In genomic region chr20:58906111-58906510, GRCh38 we compare ENCODE assay signal across 14 cellular contexts. TPM values are rescaled to one million over a fixed set of nuclear protein-coding genes. Genes with fewer than 3 reads are reported as not detected.
DNase-seq lines count a peak whose midpoint lies in the region; ATAC-seq and TF ChIP-seq lines count a peak whose summit lies in the region.
"Had no signal": no experiment of that assay in that cellular context is flagged by ENCODE, and none has a peak within 500 bp of the region (broad histone marks: within the 10 kb centered on the region; RNA-seq: fewer than 3 reads in every experiment).

No MANE protein-coding gene starts in this region.

- no peak overlapping the region for H3K4ac ChIP-seq in mesendoderm (ENCODE audit: low read depth, low read length)

- no peak overlapping the region for H2BK5ac ChIP-seq in mesendoderm (ENCODE audit: low read length)

- intact Hi-C loops in Calu3 (cut with micrococcal nuclease; ENCODE audit: unreplicated experiment) (loop anchor here (5.0 kb wide), 2 partner anchors 36 to 81 kb away; no protein-coding TSS in a partner anchor), gastrocnemius medialis (cut with DNase I; ENCODE audit: low total_unique reads) (loop anchor here (5.0 to 10.0 kb wide), 2 partner anchors 126 to 1551 kb away; partner anchors contain the start of genes ATP5F1E and RAE1)

- peaks cover 18% of the 10 kb centered on the region for H3K79me1 ChIP-seq in mesendoderm (ENCODE audit: low read length)

- no peak overlapping the region for H3K9ac ChIP-seq in mesendoderm (ENCODE audit: low read length)

- DNase-seq in Calu3 (no peak), gastrocnemius medialis (no peak), mesendoderm (no peak)
- no peak for DNase-seq in central memory CD8-positive, alpha-beta T cell (ENCODE audit: low spot score in 2 of 2)
- DNase-seq: CD8-positive, alpha-beta T cell; foreskin melanocyte; mucosa of descending colon; NCI-H2029 treated with DMSO at 0.1 percent for 48 hours; stimulated activated CD4-positive, alpha-beta T cell treated with anti-CD3 and anti-CD28 coated beads, Interleukin-4, amount 100 ng/mL, for 1 hour; WERI-Rb-1 had no signal

- peaks cover 0 to 64% of the 10 kb centered on the region in 2 donors for H3K36me3 ChIP-seq in gastrocnemius medialis
- peaks cover 38% of the 10 kb centered on the region for H3K36me3 ChIP-seq in mesendoderm (ENCODE audit: control insufficient read depth, insufficient read depth, low read length)

- no peak overlapping the region for H4K8ac ChIP-seq in mesendoderm (ENCODE audit: low read depth, low read length)

- no peak overlapping the region for H3K4me3 ChIP-seq in gastrocnemius medialis
- no peak overlapping the region for H3K4me3 ChIP-seq in mesendoderm (ENCODE audit: low read length)
- H3K4me3 ChIP-seq: mucosa of descending colon had no signal

- no peak overlapping the region for H3K23ac ChIP-seq in mesendoderm (ENCODE audit: low read length)

- no peak overlapping the region for H3K4me2 ChIP-seq in mesendoderm (ENCODE audit: low read length)

- no TSS peak for BruUV-seq in Calu3 (replicated peaks; lab: Mats Ljungman, UMichigan)

- no CpG with 5 or more reads among the region's 5 CpGs for WGBS in mesendoderm (ENCODE audit: extremely low coverage, insufficient coverage, low lambda C conversion rate)

- in situ Hi-C loops in gastrocnemius medialis (cut with MboI; ENCODE audit: low sequenced_read_pairs in 4 of 4), result no loop called here

- H3K27me3 ChIP-seq in gastrocnemius medialis (no peaks in the 10 kb centered on the region), mesendoderm (ENCODE audit: insufficient read depth, low read length, poor library complexity) (no peaks in the 10 kb centered on the region)

- no peak overlapping the region for H2BK120ac ChIP-seq in mesendoderm (ENCODE audit: low read depth, low read length)

- no peak overlapping the region for H4K5ac ChIP-seq in mesendoderm (ENCODE audit: low read length)

- peaks cover 27% of the 10 kb centered on the region for H3K4me1 Mint-ChIP-seq in Calu3 (ENCODE audit: low read depth, unreplicated experiment)
- H3K4me1 Mint-ChIP-seq in IgD-negative memory B cell, result peaks cover 36 to 51% (median 40%) of the 10 kb centered on the region in 3 donors
- peaks cover 47% of the 10 kb centered on the region for H3K4me1 Mint-ChIP-seq in central memory CD8-positive, alpha-beta T cell

- no peak overlapping the region for H3K18ac ChIP-seq in mesendoderm (ENCODE audit: low read length)

- H3K27me3 Mint-ChIP-seq in Calu3 (ENCODE audit: unreplicated experiment), result no peaks in the 10 kb centered on the region
- H3K27me3 Mint-ChIP-seq in IgD-negative memory B cell, result no peaks in the 10 kb centered on the region
- H3K27me3 Mint-ChIP-seq in central memory CD8-positive, alpha-beta T cell, result no peaks in the 10 kb centered on the region

- peaks cover 22% of the 10 kb centered on the region for H3K79me2 ChIP-seq in mesendoderm (ENCODE audit: control insufficient read depth, insufficient read depth, low read length)

- CTCF ChIA-PET in Calu3 (lab: Charles Lee), result no interaction called here

- peaks cover 43 to 66% of the 10 kb centered on the region in 2 donors for H3K4me1 ChIP-seq in gastrocnemius medialis
- no peaks in the 10 kb centered on the region for H3K4me1 ChIP-seq in mesendoderm (ENCODE audit: control insufficient read depth, low read depth, low read length)

- H3K27ac ChIP-seq in gastrocnemius medialis, result peak overlapping the region; percentile 84 to 99 (median 96)
- no peak overlapping the region for H3K27ac ChIP-seq in mesendoderm (ENCODE audit: low read depth, low read length)
- H3K27ac ChIP-seq: HL-60, WERI-Rb-1 had no signal

- H3K36me3 Mint-ChIP-seq in Calu3 (ENCODE audit: insufficient read depth, unreplicated experiment) (peaks cover 86% of the 10 kb centered on the region), IgD-negative memory B cell (peaks cover 18% of the 10 kb centered on the region)
- peaks cover 78% of the 10 kb centered on the region for H3K36me3 Mint-ChIP-seq in central memory CD8-positive, alpha-beta T cell (ENCODE audit: insufficient read depth)

- TF ChIP-seq CTCF in Calu3 (IDR thresholded peaks at IDR 0.05; ENCODE audit: unreplicated experiment) (no peak), gastrocnemius medialis (IDR thresholded peaks at IDR 0.05 in 4 of 5, conservative IDR thresholded peaks at IDR 0.05 in 1 of 5) (no peak)

- H3K9me3 Mint-ChIP-seq in Calu3 (ENCODE audit: low read depth, unreplicated experiment) (no peaks in the 10 kb centered on the region), IgD-negative memory B cell (peaks cover 0 to 2% (median 0%) of the 10 kb centered on the region in 3 donors)
- no peaks in the 10 kb centered on the region for H3K9me3 Mint-ChIP-seq in central memory CD8-positive, alpha-beta T cell
- H3K9me3 Mint-ChIP-seq: CD8-positive, alpha-beta T cell had no signal

- no peak overlapping the region for H3K56ac ChIP-seq in mesendoderm (ENCODE audit: low read length)

- H3K4me3 Mint-ChIP-seq in Calu3 (ENCODE audit: low read depth, unreplicated experiment) (no peak overlapping the region), IgD-negative memory B cell (peak overlapping the region in 1 of 4 donors; percentile 22)
- H3K4me3 Mint-ChIP-seq in central memory CD8-positive, alpha-beta T cell, result no peak overlapping the region

- no peaks in the 10 kb centered on the region for H3K9me3 ChIP-seq in gastrocnemius medialis
- H3K9me3 ChIP-seq: mucosa of descending colon had no signal

- no peak overlapping the region for H2BK15ac ChIP-seq in mesendoderm (replicated peaks; ENCODE audit: low read depth)

- no peak for TF ChIP-seq POLR2A in gastrocnemius medialis (IDR thresholded peaks at IDR 0.05)

- no peak overlapping the region for H2AK5ac ChIP-seq in mesendoderm (ENCODE audit: low read length)

- H3K27ac Mint-ChIP-seq in Calu3 (ENCODE audit: unreplicated experiment) (peak overlapping the region; percentile 56), IgD-negative memory B cell (peak overlapping the region; percentile 49 to 97 (median 72))
- H3K27ac Mint-ChIP-seq in central memory CD8-positive, alpha-beta T cell (ENCODE audit: low read depth), result peak overlapping the region; percentile 91

- ATAC-seq in central memory CD8-positive, alpha-beta T cell (replicated peaks; ENCODE audit: extremely low read depth, poor library complexity, severe bottlenecking), result no peak
- ATAC-seq in gastrocnemius medialis (no peak), GM19463 (IDR thresholded peaks at IDR 0.05; ENCODE audit: unreplicated experiment) (no peak), HG03280 (IDR thresholded peaks at IDR 0.05; ENCODE audit: unreplicated experiment) (no peak)
- ATAC-seq: CD8-positive, alpha-beta T cell; mucosa of descending colon had no signal

RNA-seq across cellular contexts. Expression of gene GNAS, which starts 53.6 kb away (rescaled TPM):
- 1,324 and 1,410 TPM in 2 replicates for total RNA-seq in Calu3 (2022)
- 203 TPM for polyA plus RNA-seq in IgD-negative memory B cell
- 100 to 1,000 TPM; 513 to 854 (median 781) TPM for total RNA-seq in gastrocnemius medialis
- 871 TPM for polyA plus RNA-seq in mesendoderm (2013, experiment 1 of 2)
- polyA plus RNA-seq in mesendoderm (2013, experiment 2 of 2), result 882 TPM

RNA-seq across cellular contexts. Expression of gene GNAS-AS1, which starts 55.4 kb away (rescaled TPM):
- 0.59 TPM in 1 of 2 replicates, not detected in the other for total RNA-seq in Calu3 (2022)
- not detected for polyA plus RNA-seq in IgD-negative memory B cell
- total RNA-seq in gastrocnemius medialis, result not detected
- polyA plus RNA-seq in mesendoderm (2013, experiment 1 of 2), result 1.6 TPM
- polyA plus RNA-seq in mesendoderm (2013, experiment 2 of 2), result 1.6 TPM
